In genomic region chr6:31658983-31659648, GRCh38 we compare ENCODE assay signal across 8 cellular contexts. TPM values are rescaled to one million over a fixed set of nuclear protein-coding genes. Genes with fewer than 3 reads are reported as not detected.
DNase-seq lines count a peak whose midpoint lies in the region; ATAC-seq and TF ChIP-seq lines count a peak whose summit lies in the region.

No MANE protein-coding gene starts in this region.

- no peaks in the 10 kb centered on the region for H3K27me3 ChIP-seq in Karpas-422 (ENCODE audit: low read length)

- no peak for TF ChIP-seq CTCF in AG10803 (conservative IDR thresholded peaks at IDR 0.05; ENCODE audit: low read length)

- H4K20me1 ChIP-seq in Karpas-422 (ENCODE audit: insufficient read depth, low read depth, low read length), result no peaks in the 10 kb centered on the region

- H3K9ac ChIP-seq in Karpas-422 (ENCODE audit: low read length), result peak overlapping the region; percentile 81

- H3K4me3 Mint-ChIP-seq in dendritic cell treated with granulocyte-macrophage colony-stimulating factor and Interleukin-4, amounts not matched to agents 40 ng/mL and 50 ng/mL, for 4 days, result peak overlapping the region; percentile 83
- H3K4me3 Mint-ChIP-seq in natural killer cell treated with Interleukin-12 subunit alpha and Interleukin-12 subunit beta and Interleukin-15 and Interleukin-18, amount 100 ng/mL, for 72 hours, result peak overlapping the region; percentile 95

- peaks cover 57% of the 10 kb centered on the region for H3K79me2 ChIP-seq in Karpas-422 (ENCODE audit: low read length)

- H3K27ac ChIP-seq in Karpas-422 (ENCODE audit: low read length), result peak overlapping the region; percentile 73; the same call in 1 of the 2 replicates

- ATAC-seq in natural killer cell treated with Interleukin-12 subunit alpha and Interleukin-12 subunit beta and Interleukin-15 and Interleukin-18, amount 100 ng/mL, for 72 hours, result no peak
- no peak for ATAC-seq in GM21528 (IDR thresholded peaks at IDR 0.05; ENCODE audit: low FRiP score, unreplicated experiment)

- peaks cover 79% of the 10 kb centered on the region for H3K4me1 Mint-ChIP-seq in dendritic cell treated with granulocyte-macrophage colony-stimulating factor and Interleukin-4, amounts not matched to agents 40 ng/mL and 50 ng/mL, for 4 days (ENCODE audit: low read depth)
- peaks cover 61 to 64% of the 10 kb centered on the region in 2 donors for H3K4me1 Mint-ChIP-seq in natural killer cell treated with Interleukin-12 subunit alpha and Interleukin-12 subunit beta and Interleukin-15 and Interleukin-18, amount 100 ng/mL, for 72 hours (ENCODE audit: low read depth in 2 of 2)

- H3K4me2 ChIP-seq in Karpas-422 (ENCODE audit: low read depth, low read length, poor library complexity, severe bottlenecking), result peak overlapping the region; percentile 75

- H3K27me3 Mint-ChIP-seq in dendritic cell treated with granulocyte-macrophage colony-stimulating factor and Interleukin-4, amounts not matched to agents 40 ng/mL and 50 ng/mL, for 4 days, result no peaks in the 10 kb centered on the region
- H3K27me3 Mint-ChIP-seq in natural killer cell treated with Interleukin-12 subunit alpha and Interleukin-12 subunit beta and Interleukin-15 and Interleukin-18, amount 100 ng/mL, for 72 hours, result no peaks in the 10 kb centered on the region

- DNase-seq in AG10803 (ENCODE audit: low read depth), result no peak
- DNase-seq in Karpas-422, result no peak
- no peak for DNase-seq in natural killer cell treated with Interleukin-12 subunit alpha and Interleukin-12 subunit beta and Interleukin-15 and Interleukin-18, amount 100 ng/mL, for 72 hours (ENCODE audit: low spot score)
- DNase-seq in stimulated activated CD4-positive, alpha-beta T cell treated with anti-CD3 and anti-CD28 coated beads, Interleukin-4, amount 100 ng/mL, for 24 hours, result no peak
- DNase-seq in NCI-H526 (lab: John Stamatoyannopoulos, UW), result no peak
- DNase-seq in NCI-H526 treated with DMSO at 0.1 percent for 48 hours (lab: John Stamatoyannopoulos, UW), result no peak

- peaks cover 42% of the 10 kb centered on the region for H3K4me1 ChIP-seq in Karpas-422 (ENCODE audit: low read length)

- H3K9me2 ChIP-seq in Karpas-422 (replicated peaks; ENCODE audit: insufficient read depth, low read length), result no peaks in the 10 kb centered on the region

- peak overlapping the region; percentile 95 for H3K27ac Mint-ChIP-seq in dendritic cell treated with granulocyte-macrophage colony-stimulating factor and Interleukin-4, amounts not matched to agents 40 ng/mL and 50 ng/mL, for 4 days
- peak overlapping the region; percentile 85 to 92 for H3K27ac Mint-ChIP-seq in natural killer cell treated with Interleukin-12 subunit alpha and Interleukin-12 subunit beta and Interleukin-15 and Interleukin-18, amount 100 ng/mL, for 72 hours

- H3K36me3 Mint-ChIP-seq in dendritic cell treated with granulocyte-macrophage colony-stimulating factor and Interleukin-4, amounts not matched to agents 40 ng/mL and 50 ng/mL, for 4 days (ENCODE audit: low read depth), result peaks cover 84% of the 10 kb centered on the region
- peaks cover 9% of the 10 kb centered on the region for H3K36me3 Mint-ChIP-seq in natural killer cell treated with Interleukin-12 subunit alpha and Interleukin-12 subunit beta and Interleukin-15 and Interleukin-18, amount 100 ng/mL, for 72 hours

- H3K9me3 Mint-ChIP-seq in dendritic cell treated with granulocyte-macrophage colony-stimulating factor and Interleukin-4, amounts not matched to agents 40 ng/mL and 50 ng/mL, for 4 days, result no peaks in the 10 kb centered on the region
- H3K9me3 Mint-ChIP-seq in natural killer cell treated with Interleukin-12 subunit alpha and Interleukin-12 subunit beta and Interleukin-15 and Interleukin-18, amount 100 ng/mL, for 72 hours, result no peaks in the 10 kb centered on the region

- intact Hi-C loops in dendritic cell treated with granulocyte-macrophage colony-stimulating factor and Interleukin-4, amounts not matched to agents 40 ng/mL and 50 ng/mL, for 4 days (cut with micrococcal nuclease), result no loop called here

- H3K36me3 ChIP-seq in Karpas-422 (ENCODE audit: insufficient read depth, low read length), result 0 out of 2 replicates have a peak, but pooled peaks cover 3% of the 10 kb centered on the region

- H2AFZ ChIP-seq in Karpas-422 (ENCODE audit: low read length), result no peak overlapping the region

- H3K4me3 ChIP-seq in AG10803 (ENCODE audit: low read length) (peak overlapping the region; percentile 92), Karpas-422 (ENCODE audit: low read length) (peak overlapping the region; percentile 74)

- no peaks in the 10 kb centered on the region for H3K9me3 ChIP-seq in Karpas-422 (ENCODE audit: low read length)

RNA-seq across cellular contexts. Expression of gene C6orf47, which starts 1.5 kb away (rescaled TPM):
- 13.8 and 35.6 TPM in 2 replicates for total RNA-seq in Karpas-422 (2014; rRNA removed; shearing (Covaris generic); ENCODE audit: low replicate concordance)
- total RNA-seq in natural killer cell treated with Interleukin-12 subunit alpha and Interleukin-12 subunit beta and Interleukin-15 and Interleukin-18, amount 100 ng/mL, for 72 hours, result 10 to 100 TPM; 26.9 to 34.0 TPM

RNA-seq across cellular contexts. Expression of gene APOM, which starts 3.4 kb away (rescaled TPM):
- total RNA-seq in Karpas-422 (2014; rRNA removed; shearing (Covaris generic); ENCODE audit: low replicate concordance), result 6.7 and 7.6 TPM in 2 replicates
- 1 to 10 TPM in 1 of 2 donors, under 1 TPM in 1; 0.76 to 1.3 TPM for total RNA-seq in natural killer cell treated with Interleukin-12 subunit alpha and Interleukin-12 subunit beta and Interleukin-15 and Interleukin-18, amount 100 ng/mL, for 72 hours

RNA-seq across cellular contexts. Expression of gene GPANK1, which starts 5.7 kb away (rescaled TPM):
- 18.6 and 26.2 TPM in 2 replicates for total RNA-seq in Karpas-422 (2014; rRNA removed; shearing (Covaris generic); ENCODE audit: low replicate concordance)
- total RNA-seq in natural killer cell treated with Interleukin-12 subunit alpha and Interleukin-12 subunit beta and Interleukin-15 and Interleukin-18, amount 100 ng/mL, for 72 hours, result 10 to 100 TPM; 34.5 to 40.9 TPM

RNA-seq across cellular contexts. Expression of gene BAG6, which starts 6.7 kb away (rescaled TPM):
- total RNA-seq in Karpas-422 (2014; rRNA removed; shearing (Covaris generic); ENCODE audit: low replicate concordance), result 145 and 229 TPM in 2 replicates
- total RNA-seq in natural killer cell treated with Interleukin-12 subunit alpha and Interleukin-12 subunit beta and Interleukin-15 and Interleukin-18, amount 100 ng/mL, for 72 hours, result 100 to 1,000 TPM; 284 to 337 TPM

RNA-seq across cellular contexts. Expression of gene CSNK2B, which starts 6.8 kb away (rescaled TPM):
- 178 and 212 TPM in 2 replicates for total RNA-seq in Karpas-422 (2014; rRNA removed; shearing (Covaris generic); ENCODE audit: low replicate concordance)
- total RNA-seq in natural killer cell treated with Interleukin-12 subunit alpha and Interleukin-12 subunit beta and Interleukin-15 and Interleukin-18, amount 100 ng/mL, for 72 hours, result 100 to 1,000 TPM; 205 to 247 TPM
